16 cellular contexts compared by ENCODE assay signal in genomic region chrX:13574600-13574999, GRCh38. TPM values are rescaled to one million over a fixed set of nuclear protein-coding genes. Genes with fewer than 3 reads are reported as not detected.
"Had no signal": no experiment of that assay in that cellular context is flagged by ENCODE, and none has a peak within 500 bp of the region (broad histone marks: within the 10 kb centered on the region; RNA-seq: fewer than 3 reads in every experiment).

No MANE protein-coding gene starts in this region.

- DNase-seq: activated T-cell treated with anti-CD3 and anti-CD28 coated beads for 4 hours; cerebellar nuclear complex; dermis blood vessel endothelial cell; kidney; left ventricle myocardium inferior; mesenchymal stem cell; occipital lobe; psoas muscle; spleen; stimulated activated CD4-positive, alpha-beta T cell treated with anti-CD3 and anti-CD28 coated beads, Interleukin-1b, Interleukin-23, amount 100 ng/mL, for 48 hours; stimulated activated naive B cell treated with anti-CD40 and anti-IgM and Interleukin-4, amounts not matched to agents 10 μg/mL and 1 μg/mL and 100 μg/mL, for 72 hours; trophoblast cell had no signal

- H3K36me3 Mint-ChIP-seq: activated naive CD4-positive, alpha-beta T cell treated with anti-CD3 and anti-CD28 coated beads, Interleukin-2, amount 50 U/mL, for 24 hours; stimulated activated naive B cell treated with anti-CD40 and anti-IgM and Interleukin-4, amounts not matched to agents 10 μg/mL and 1 μg/mL and 100 μg/mL, for 72 hours had no signal

- H3K4me3 Mint-ChIP-seq: activated naive CD4-positive, alpha-beta T cell treated with anti-CD3 and anti-CD28 coated beads, Interleukin-2, amount 50 U/mL, for 24 hours; nephron; stimulated activated naive B cell treated with anti-CD40 and anti-IgM and Interleukin-4, amounts not matched to agents 10 μg/mL and 1 μg/mL and 100 μg/mL, for 72 hours had no signal

- H3K9me3 Mint-ChIP-seq: activated naive CD4-positive, alpha-beta T cell treated with anti-CD3 and anti-CD28 coated beads, Interleukin-2, amount 50 U/mL, for 24 hours had no signal

- H3K4me1 Mint-ChIP-seq: nephron had no signal

- ATAC-seq: psoas muscle, sciatic nerve had no signal

- H3K27ac Mint-ChIP-seq: activated naive CD4-positive, alpha-beta T cell treated with anti-CD3 and anti-CD28 coated beads, Interleukin-2, amount 50 U/mL, for 24 hours; nephron; stimulated activated naive B cell treated with anti-CD40 and anti-IgM and Interleukin-4, amounts not matched to agents 10 μg/mL and 1 μg/mL and 100 μg/mL, for 72 hours had no signal

RNA-seq across cellular contexts. Expression of gene EGFL6, which starts 5.2 kb away (rescaled TPM):
- total RNA-seq: dermis blood vessel endothelial cell, epithelial cell of proximal tubule, kidney, left ventricle myocardium inferior had no signal
